In the genomic region with DNA sequence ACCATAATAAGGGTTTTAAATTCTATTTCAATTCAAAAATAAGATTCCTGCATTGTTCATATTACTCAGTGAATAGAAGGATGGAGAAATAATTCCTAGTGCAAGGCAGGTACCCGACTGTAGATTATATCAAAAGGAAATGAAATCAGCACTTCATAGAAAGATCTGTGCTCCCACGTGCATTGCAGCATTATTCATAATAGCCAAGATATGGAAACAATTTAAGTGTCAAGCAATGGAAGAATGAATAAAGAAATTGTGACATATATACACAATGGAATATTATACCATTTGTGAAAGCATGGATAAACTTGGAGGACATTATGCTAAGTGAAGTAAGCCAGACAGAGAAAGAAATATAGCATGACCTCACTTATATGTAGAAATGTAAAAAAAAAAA, we compare ENCODE assay signal across 3 cellular contexts.
"Had no signal": no experiment of that assay in that cellular context is flagged by ENCODE, and none has a peak within 500 bp of the region (broad histone marks: within the 10 kb centered on the region; RNA-seq: fewer than 3 reads in every experiment).

No MANE protein-coding gene starts in this region.

- ATAC-seq: GM12878 had no signal

- H3K4me3 ChIP-seq: GM12878 had no signal

- DNase-seq: GDM1, GF-D8 had no signal
